Comparison of ENCODE assay signal across 14 cellular contexts in genomic region chr1:6547301-6547700, GRCh38. TPM values are rescaled to one million over a fixed set of nuclear protein-coding genes. Genes with fewer than 3 reads are reported as not detected.
A peak's percentile ranks its signal among the peaks of the same experiment; 100 is the strongest.
DNase-seq lines count a peak whose midpoint lies in the region; ATAC-seq and TF ChIP-seq lines count a peak whose summit lies in the region.
"Had no signal": no experiment of that assay in that cellular context is flagged by ENCODE, and none has a peak within 500 bp of the region (broad histone marks: within the 10 kb centered on the region; RNA-seq: fewer than 3 reads in every experiment).

No MANE protein-coding gene starts in this region.

- DNase-seq in activated CD4-positive, alpha-beta T cell treated with anti-CD3 and anti-CD28 coated beads, Interleukin-2, amount 10 ng/mL, durations not matched to agents 7 days and 5 days, result no peak
- no peak for DNase-seq in activated CD4-positive, alpha-beta T cell treated with anti-CD3 and anti-CD28 coated beads for 1 hour
- no peak for DNase-seq in RWPE2 (ENCODE audit: low spot score)
- DNase-seq in choroid plexus epithelial cell (ENCODE audit: low read depth), result peak; percentile 51
- no peak for DNase-seq in osteocyte (ENCODE audit: extremely low spot score, unreplicated experiment)
- no peak for DNase-seq in NK-92 treated with Interleukin-12 subunit alpha and Interleukin-12 subunit beta, amount 100 ng/mL, for 24 hours (lab: John Stamatoyannopoulos, UW)
- no peak for DNase-seq in GM10266 (ENCODE audit: extremely low spot score)
- DNase-seq: foreskin melanocyte; NCI-H1436 treated with DMSO at 0.1 percent for 48 hours; stimulated activated CD4-positive, alpha-beta T cell treated with anti-CD3 and anti-CD28 coated beads, Interleukin-4, amount 100 ng/mL, for 1 hour had no signal

- CTCF ChIA-PET in activated CD4-positive, alpha-beta T cell treated with anti-CD3 and anti-CD28 coated beads, Interleukin-2, amount 10 ng/mL, durations not matched to agents 7 days and 5 days (lab: Charles Lee), result interaction anchor here (2.1 kb wide), 1 partner anchor 34 kb away, joined by 4 read pairs; no protein-coding TSS in a partner anchor

- peak overlapping the region; percentile 79 for H3K27ac ChIP-seq in RWPE2 (ENCODE audit: poor library complexity, severe bottlenecking)
- H3K27ac ChIP-seq: parathyroid adenoma had no signal

- POLR2A ChIA-PET in activated CD4-positive, alpha-beta T cell treated with anti-CD3 and anti-CD28 coated beads, Interleukin-2, amount 10 ng/mL, durations not matched to agents 7 days and 5 days (lab: Charles Lee), result no interaction called here

- H3K9me3 ChIP-seq in RWPE2 (ENCODE audit: severe bottlenecking), result no peaks in the 10 kb centered on the region

- H3K9me3 Mint-ChIP-seq in activated CD4-positive, alpha-beta T cell treated with anti-CD3 and anti-CD28 coated beads, Interleukin-2, amount 10 ng/mL, durations not matched to agents 7 days and 5 days, result no peaks in the 10 kb centered on the region
- H3K9me3 Mint-ChIP-seq in osteocyte (ENCODE audit: unreplicated experiment), result no peaks in the 10 kb centered on the region

- H3K36me3 Mint-ChIP-seq in activated CD4-positive, alpha-beta T cell treated with anti-CD3 and anti-CD28 coated beads, Interleukin-2, amount 10 ng/mL, durations not matched to agents 7 days and 5 days (ENCODE audit: low read depth), result peaks cover 52% of the 10 kb centered on the region
- peaks cover 37% of the 10 kb centered on the region for H3K36me3 Mint-ChIP-seq in osteocyte (ENCODE audit: unreplicated experiment)

- no peak overlapping the region for H3K4me3 Mint-ChIP-seq in activated CD4-positive, alpha-beta T cell treated with anti-CD3 and anti-CD28 coated beads, Interleukin-2, amount 10 ng/mL, durations not matched to agents 7 days and 5 days
- no peak overlapping the region for H3K4me3 Mint-ChIP-seq in osteocyte (ENCODE audit: unreplicated experiment)

- H3K27me3 ChIP-seq in RWPE2 (ENCODE audit: insufficient read depth, poor library complexity, severe bottlenecking), result no peaks in the 10 kb centered on the region

- H3K4me1 ChIP-seq in RWPE2 (ENCODE audit: insufficient read depth, poor library complexity, severe bottlenecking), result peaks cover 21% of the 10 kb centered on the region
- H3K4me1 ChIP-seq: parathyroid adenoma had no signal

- no peak overlapping the region for H3K4me3 ChIP-seq in RWPE2 (ENCODE audit: severe bottlenecking)
- H3K4me3 ChIP-seq in choroid plexus epithelial cell (ENCODE audit: low read depth, low read length), result no peak overlapping the region

- peaks cover 28% of the 10 kb centered on the region for H3K4me1 Mint-ChIP-seq in activated CD4-positive, alpha-beta T cell treated with anti-CD3 and anti-CD28 coated beads, Interleukin-2, amount 10 ng/mL, durations not matched to agents 7 days and 5 days
- peaks cover 5% of the 10 kb centered on the region for H3K4me1 Mint-ChIP-seq in osteocyte (ENCODE audit: unreplicated experiment)

- no peaks in the 10 kb centered on the region for H3K27me3 Mint-ChIP-seq in activated CD4-positive, alpha-beta T cell treated with anti-CD3 and anti-CD28 coated beads, Interleukin-2, amount 10 ng/mL, durations not matched to agents 7 days and 5 days
- no peaks in the 10 kb centered on the region for H3K27me3 Mint-ChIP-seq in osteocyte (ENCODE audit: unreplicated experiment)

- TF ChIP-seq CTCF in RWPE2 (IDR thresholded peaks at IDR 0.05; ENCODE audit: poor library complexity, severe bottlenecking) (peak; percentile 13), choroid plexus epithelial cell (conservative IDR thresholded peaks at IDR 0.05; ENCODE audit: low read depth, low read length) (peak; percentile 40), osteocyte (IDR thresholded peaks at IDR 0.05) (peak; percentile 26), GM10266 (IDR thresholded peaks at IDR 0.05; ENCODE audit: control insufficient read depth, insufficient read depth, low read depth, missing control alignments) (no peak)

- peak; percentile 32; the same call in 1 of the 3 replicates for ATAC-seq in RWPE2 (ENCODE audit: low read depth)
- ATAC-seq in GM21390 (IDR thresholded peaks at IDR 0.05; ENCODE audit: unreplicated experiment), result no peak
- ATAC-seq: left lobe of liver had no signal

- peaks cover 87% of the 10 kb centered on the region for H3K36me3 ChIP-seq in RWPE2 (ENCODE audit: low read depth)

- H3K27ac Mint-ChIP-seq in activated CD4-positive, alpha-beta T cell treated with anti-CD3 and anti-CD28 coated beads, Interleukin-2, amount 10 ng/mL, durations not matched to agents 7 days and 5 days, result peak overlapping the region; percentile 90
- no peak overlapping the region for H3K27ac Mint-ChIP-seq in osteocyte (ENCODE audit: unreplicated experiment)

RNA-seq across cellular contexts. Expression of gene NOL9, which starts 7.0 kb away (rescaled TPM):
- 10 to 100 TPM; 42.7 to 44.5 TPM for total RNA-seq in activated CD4-positive, alpha-beta T cell treated with anti-CD3 and anti-CD28 coated beads, Interleukin-2, amount 10 ng/mL, durations not matched to agents 7 days and 5 days
- total RNA-seq in osteocyte, result 33.5 and 36.3 TPM in 2 replicates

RNA-seq across cellular contexts. Expression of gene TAS1R1, which starts 7.8 kb away (rescaled TPM):
- total RNA-seq in activated CD4-positive, alpha-beta T cell treated with anti-CD3 and anti-CD28 coated beads, Interleukin-2, amount 10 ng/mL, durations not matched to agents 7 days and 5 days, result not detected
- not detected in 2 replicates for total RNA-seq in osteocyte
- total RNA-seq: cerebellum had no signal

RNA-seq across cellular contexts. Expression of gene ZBTB48, which starts 32.5 kb away (rescaled TPM):
- total RNA-seq in activated CD4-positive, alpha-beta T cell treated with anti-CD3 and anti-CD28 coated beads, Interleukin-2, amount 10 ng/mL, durations not matched to agents 7 days and 5 days, result 10 to 100 TPM; 40.4 to 42.9 TPM
- 28.8 and 29.1 TPM in 2 replicates for total RNA-seq in osteocyte

RNA-seq across cellular contexts. Expression of gene KLHL21, which starts 55.4 kb away (rescaled TPM):
- 10 to 100 TPM; 17.3 to 20.0 TPM for total RNA-seq in activated CD4-positive, alpha-beta T cell treated with anti-CD3 and anti-CD28 coated beads, Interleukin-2, amount 10 ng/mL, durations not matched to agents 7 days and 5 days
- total RNA-seq in osteocyte, result 27.3 and 27.5 TPM in 2 replicates

RNA-seq across cellular contexts. Expression of gene PLEKHG5, which starts 55.8 kb away (rescaled TPM):
- 1 to 10 TPM; 1.3 to 1.8 TPM for total RNA-seq in activated CD4-positive, alpha-beta T cell treated with anti-CD3 and anti-CD28 coated beads, Interleukin-2, amount 10 ng/mL, durations not matched to agents 7 days and 5 days
- total RNA-seq in osteocyte, result 33.0 and 34.9 TPM in 2 replicates
